1 cellular context compared by ENCODE assay signal in genomic region chrX:133698298-133698697, GRCh38.
TF ChIP-seq lines count a peak whose summit lies in the region.

No MANE protein-coding gene starts in this region.

TF ChIP-seq in WTC11, 78 proteins besides CTCF, POLR2A, EP300 and RAD21 (continued from another document):
- TF ChIP-seq ARID4B (CRISPR knock-in tag; IDR thresholded peaks at IDR 0.05; ENCODE audit: borderline replicate concordance) (no peak), ERG (CRISPR knock-in tag; IDR thresholded peaks at IDR 0.05) (no peak), E2F5 (CRISPR knock-in tag; IDR thresholded peaks at IDR 0.05) (no peak), FOXJ3 (CRISPR knock-in tag; IDR thresholded peaks at IDR 0.05; ENCODE audit: borderline replicate concordance) (no peak), ZNF396 (CRISPR knock-in tag; IDR thresholded peaks at IDR 0.05; ENCODE audit: borderline replicate concordance) (no peak), ATF2 (CRISPR knock-in tag; IDR thresholded peaks at IDR 0.05; ENCODE audit: borderline replicate concordance, low read depth) (no peak), HMGA2 (CRISPR knock-in tag; IDR thresholded peaks at IDR 0.05) (no peak), RORB (CRISPR knock-in tag; IDR thresholded peaks at IDR 0.05) (no peak), TEAD4 (CRISPR knock-in tag; IDR thresholded peaks at IDR 0.05) (no peak), ZBTB21 (CRISPR knock-in tag; IDR thresholded peaks at IDR 0.05; ENCODE audit: borderline replicate concordance) (no peak), PREB (CRISPR knock-in tag; IDR thresholded peaks at IDR 0.05; ENCODE audit: borderline replicate concordance) (no peak), RELA (CRISPR knock-in tag; IDR thresholded peaks at IDR 0.05; ENCODE audit: borderline replicate concordance) (no peak)
